Comparison of ENCODE assay signal across 11 cellular contexts in the genomic region with DNA sequence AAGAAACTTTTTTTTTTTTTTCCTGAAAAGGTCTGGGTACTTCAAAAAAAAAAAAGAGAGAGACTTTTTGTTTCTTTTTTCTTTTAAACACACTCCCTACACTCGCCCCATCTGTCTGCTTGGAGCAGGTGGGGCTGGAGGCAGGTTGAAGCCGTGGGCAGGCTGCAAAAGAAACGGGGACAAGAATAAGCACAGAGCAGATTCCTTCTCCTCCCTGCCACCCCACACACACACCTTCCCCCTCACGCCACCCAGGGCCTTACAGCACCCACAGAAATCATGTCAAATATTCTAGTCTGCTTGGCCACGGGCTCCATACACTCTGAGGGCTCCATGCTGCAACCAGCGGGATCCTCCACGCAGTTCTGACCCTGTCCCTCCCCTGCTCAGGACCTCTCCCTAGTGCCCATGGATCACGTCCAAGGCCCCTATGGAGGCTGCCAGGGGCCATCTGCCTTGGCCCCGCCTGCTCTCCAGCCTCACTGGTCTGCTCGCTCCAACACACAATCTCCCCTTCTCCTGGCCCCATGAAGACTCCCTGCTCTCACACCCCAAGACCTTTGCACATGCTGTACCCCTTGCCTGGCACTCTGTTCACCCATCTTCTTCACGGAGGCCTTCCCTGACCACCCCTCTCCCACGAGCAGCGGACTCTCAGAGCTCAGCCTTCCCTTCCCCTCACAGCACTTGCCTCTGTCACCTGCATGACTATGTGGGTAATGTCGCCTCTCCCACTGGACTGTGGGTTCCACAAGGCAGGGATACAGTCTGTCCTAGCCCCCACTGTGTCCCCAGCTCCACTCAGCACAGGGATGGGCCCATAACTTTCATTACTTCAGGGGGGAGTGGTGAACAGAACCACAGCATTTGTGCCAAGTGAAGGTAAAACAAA. TPM values are rescaled to one million over a fixed set of nuclear protein-coding genes. Genes with fewer than 3 reads are reported as not detected.
A peak's percentile ranks its signal among the peaks of the same experiment; 100 is the strongest.
DNase-seq lines count a peak whose midpoint lies in the region; ATAC-seq and TF ChIP-seq lines count a peak whose summit lies in the region.
"Had no signal": no experiment of that assay in that cellular context is flagged by ENCODE, and none has a peak within 500 bp of the region (broad histone marks: within the 10 kb centered on the region; RNA-seq: fewer than 3 reads in every experiment).

No MANE protein-coding gene starts in this region.

- TF ChIP-seq CTCF in RWPE1 (conservative IDR thresholded peaks at IDR 0.05; ENCODE audit: low read depth): no peak

- no peaks in the 10 kb centered on the region for H3K27me3 Mint-ChIP-seq in activated CD4-positive, alpha-beta T cell treated with anti-CD3 and anti-CD28 coated beads for 36 hours

- peak overlapping the region; percentile 32 for H3K27ac ChIP-seq in RWPE1

- DNase-seq in activated CD4-positive, alpha-beta T cell treated with anti-CD3 and anti-CD28 coated beads for 36 hours: no peak
- DNase-seq in activated CD4-positive, alpha-beta T cell treated with anti-CD3 and anti-CD28 coated beads, Interleukin-2, amount 50 U/mL, for 1 hour: no peak
- DNase-seq in RWPE1 (ENCODE audit: low spot score) (no peak), Right ventricle myocardium superior (no peak), posterior cingulate gyrus (peak in 6 of 10 donors; percentile 43 to 92 (median 78)), SHP77 treated with DMSO at 0.1 percent for 48 hours (lab: John Stamatoyannopoulos, UW) (no peak)
- DNase-seq: SW 1271 had no signal

- no peak for ATAC-seq in activated CD4-positive, alpha-beta T cell treated with anti-CD3 and anti-CD28 coated beads for 36 hours
- ATAC-seq in Right ventricle myocardium superior (ENCODE audit: poor library complexity) (peak; percentile 55), GM21447 (IDR thresholded peaks at IDR 0.05; ENCODE audit: unreplicated experiment) (no peak), HG03521 (IDR thresholded peaks at IDR 0.05; ENCODE audit: unreplicated experiment) (no peak)

- POLR2A ChIA-PET in activated CD4-positive, alpha-beta T cell treated with anti-CD3 and anti-CD28 coated beads for 36 hours (lab: Charles Lee): interaction anchor here (1.4 kb wide), 1 partner anchor 12 kb away, joined by 11 read pairs; the partner anchor contains the start of gene AKT2
- POLR2A ChIA-PET in RWPE1 (lab: Yijun Ruan, JAX; ENCODE audit: low non-redundant PET): no interaction called here

- peak overlapping the region; percentile 24 for H3K4me3 Mint-ChIP-seq in activated CD4-positive, alpha-beta T cell treated with anti-CD3 and anti-CD28 coated beads for 36 hours

- H3K9me3 Mint-ChIP-seq in activated CD4-positive, alpha-beta T cell treated with anti-CD3 and anti-CD28 coated beads for 36 hours (ENCODE audit: low read depth): no peaks in the 10 kb centered on the region

- peaks cover 13% of the 10 kb centered on the region for H3K36me3 Mint-ChIP-seq in activated CD4-positive, alpha-beta T cell treated with anti-CD3 and anti-CD28 coated beads for 36 hours (ENCODE audit: low read depth)

- peak overlapping the region; percentile 47 for H3K27ac Mint-ChIP-seq in activated CD4-positive, alpha-beta T cell treated with anti-CD3 and anti-CD28 coated beads for 36 hours

- intact Hi-C loops in activated CD4-positive, alpha-beta T cell treated with anti-CD3 and anti-CD28 coated beads for 36 hours (cut with DNase I, micrococcal nuclease): no loop called here
- intact Hi-C loops in Right ventricle myocardium superior (cut with DNase I) (loop anchor here (10.0 kb wide), 1 partner anchor 49 kb away; the partner anchor contains the start of gene CCNP), posterior cingulate gyrus (cut with DNase I) (no loop called here)

- CTCF ChIA-PET in activated CD4-positive, alpha-beta T cell treated with anti-CD3 and anti-CD28 coated beads for 36 hours (lab: Charles Lee): no interaction called here
- CTCF ChIA-PET in RWPE1 (lab: Yijun Ruan, JAX): interaction anchor here (0.5 to 0.7 kb wide), 2 partner anchors 10 to 325 kb away, joined by 3 read pairs; no protein-coding TSS in a partner anchor

- peaks cover 72% of the 10 kb centered on the region for H3K4me1 Mint-ChIP-seq in activated CD4-positive, alpha-beta T cell treated with anti-CD3 and anti-CD28 coated beads for 36 hours

RNA-seq across cellular contexts. Expression of gene AKT2, which starts 11.4 kb away (rescaled TPM):
- total RNA-seq in activated CD4-positive, alpha-beta T cell treated with anti-CD3 and anti-CD28 coated beads for 36 hours: 100 to 1,000 TPM; 142 to 148 TPM
- 126 TPM for total RNA-seq in Right ventricle myocardium superior

RNA-seq across cellular contexts. Expression of gene CCNP, which starts 47.2 kb away (rescaled TPM):
- under 1 TPM in 1 of 2 experiments, not detected in 1; 0.12 TPM for total RNA-seq in activated CD4-positive, alpha-beta T cell treated with anti-CD3 and anti-CD28 coated beads for 36 hours
- total RNA-seq in Right ventricle myocardium superior: not detected
- total RNA-seq: Daoy, myocyte had no signal

RNA-seq across cellular contexts. Expression of gene TTC9B, which starts 55.5 kb away (rescaled TPM):
- not detected for total RNA-seq in activated CD4-positive, alpha-beta T cell treated with anti-CD3 and anti-CD28 coated beads for 36 hours
- not detected for total RNA-seq in Right ventricle myocardium superior
- total RNA-seq: Daoy, myocyte had no signal

Comparison
In these comparisons a context has a peak if more than half of its experiments do, and no peak if none do; other contexts are left out.
1. DNase-seq: peak in posterior cingulate gyrus (6 of 10); none in activated CD4-positive, alpha-beta T cell treated with anti-CD3 and anti-CD28 coated beads for 36 hours (single experiment), activated CD4-positive, alpha-beta T cell treated with anti-CD3 and anti-CD28 coated beads, Interleukin-2, amount 50 U/mL, for 1 hour (single experiment), RWPE1 (single experiment), Right ventricle myocardium superior (single experiment) and SHP77 treated with DMSO at 0.1 percent for 48 hours (single experiment).